ENCODE assay signal across 2 cellular contexts in the genomic region with DNA sequence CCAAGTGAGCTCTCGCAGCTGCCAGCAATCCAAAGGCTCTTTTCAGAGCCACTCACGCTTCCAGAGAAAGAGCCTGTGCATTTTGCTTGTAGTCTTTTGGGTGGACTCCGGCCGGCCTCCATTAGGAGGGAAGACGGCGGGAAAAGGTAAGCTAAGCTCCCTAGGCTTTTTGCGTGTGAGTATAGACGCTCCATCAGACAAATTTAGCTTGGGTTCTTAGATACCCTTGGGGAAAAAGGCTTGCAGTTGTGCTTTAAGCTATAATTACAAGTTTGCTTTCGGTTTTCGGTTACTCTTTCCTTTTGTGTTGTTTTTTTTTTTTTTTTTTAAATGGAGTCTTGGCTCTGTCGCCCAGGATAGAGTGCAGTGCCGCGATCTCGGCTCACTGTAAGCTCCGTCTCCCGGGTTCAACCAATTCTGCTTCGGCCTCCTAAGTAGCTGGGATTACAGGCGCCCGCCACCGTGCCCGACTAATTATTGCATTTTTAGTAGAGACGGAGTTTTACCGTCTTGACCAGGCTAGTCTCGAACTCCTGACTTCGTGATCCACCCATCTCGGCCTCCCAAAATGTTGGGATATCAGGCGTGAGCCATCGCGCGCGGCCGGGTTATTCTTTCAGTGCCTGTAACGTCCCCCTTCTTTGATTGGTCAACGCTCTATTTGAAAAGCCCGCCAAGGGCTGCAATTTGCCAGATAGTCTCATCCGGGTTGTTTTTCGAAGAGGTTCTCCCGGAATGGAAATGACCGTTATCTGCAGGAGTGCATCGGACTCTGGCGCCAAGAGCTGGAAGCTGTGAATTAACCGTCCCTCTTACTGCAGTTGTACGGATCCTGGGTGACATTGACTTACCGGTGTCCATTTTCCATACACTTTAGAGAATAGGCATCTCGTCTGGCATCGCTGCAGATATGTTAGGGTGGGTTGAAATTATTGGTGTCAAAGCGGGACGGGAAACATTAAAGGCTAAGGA.
TF ChIP-seq lines count a peak whose summit lies in the region.

No MANE protein-coding gene starts in this region.

TF ChIP-seq in HEK293, 187 proteins besides CTCF, POLR2A, EP300 and RAD21 (continued from another document and continues in another):
- TF ChIP-seq, protein P1, sequence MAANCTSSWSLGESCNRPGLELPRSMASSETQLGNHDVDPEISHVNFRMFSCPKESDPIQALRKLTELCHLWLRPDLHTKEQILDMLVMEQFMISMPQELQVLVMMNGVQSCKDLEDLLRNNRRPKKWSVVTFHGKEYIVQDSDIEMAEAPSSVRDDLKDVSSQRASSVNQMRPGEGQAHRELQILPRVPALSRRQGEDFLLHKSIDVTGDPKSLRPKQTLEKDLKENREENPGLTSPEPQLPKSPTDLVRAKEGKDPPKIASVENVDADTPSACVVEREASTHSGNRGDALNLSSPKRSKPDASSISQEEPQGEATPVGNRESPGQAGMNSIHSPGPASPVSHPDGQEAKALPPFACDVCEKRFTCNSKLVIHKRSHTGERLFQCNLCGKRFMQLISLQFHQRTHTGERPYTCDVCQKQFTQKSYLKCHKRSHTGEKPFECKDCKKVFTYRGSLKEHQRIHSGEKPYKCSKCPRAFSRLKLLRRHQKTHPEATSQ (tag by site-specific recombination; IDR thresholded peaks at IDR 0.05) = no peak
- TF ChIP-seq ZNF548 (tag by site-specific recombination; IDR thresholded peaks at IDR 0.05) (no peak), ZNF473 (tag by site-specific recombination; IDR thresholded peaks at IDR 0.05) (no peak), ZNF658 (tag by site-specific recombination; IDR thresholded peaks at IDR 0.05) (no peak), ZNF747 (tag by site-specific recombination; IDR thresholded peaks at IDR 0.05) (no peak), TRIM28 (IDR thresholded peaks at IDR 0.05; ENCODE audit: borderline replicate concordance, low read length) (0 out of 2 replicates have a peak, but pooled peaks have one; percentile 41), ZBTB20 (tag by site-specific recombination; IDR thresholded peaks at IDR 0.05) (no peak), ZNF18 (tag by site-specific recombination; IDR thresholded peaks at IDR 0.05) (no peak), ZNF501 (tag by site-specific recombination; IDR thresholded peaks at IDR 0.05) (no peak), ZNF335 (tag by site-specific recombination; conservative IDR thresholded peaks at IDR 0.05) (peak; percentile 87), ZNF140 (tag by site-specific recombination; IDR thresholded peaks at IDR 0.05) (no peak), ZNF677 (tag by site-specific recombination; IDR thresholded peaks at IDR 0.05) (no peak), ZNF596 (tag by site-specific recombination; IDR thresholded peaks at IDR 0.05) (no peak), ZSCAN30 (tag by site-specific recombination; IDR thresholded peaks at IDR 0.05) (peak; percentile 44; the same call in 1 of the 2 replicates), YY1 (tag by site-specific recombination; IDR thresholded peaks at IDR 0.05) (no peak), ZNF785 (tag by site-specific recombination; IDR thresholded peaks at IDR 0.05) (no peak), GLIS2 (tag by site-specific recombination; IDR thresholded peaks at IDR 0.05) (no peak), ZNF561 (tag by site-specific recombination; IDR thresholded peaks at IDR 0.05; ENCODE audit: borderline replicate concordance) (peak; percentile 44; the same call in 1 of the 2 replicates), HOXD13 (CRISPR knock-in tag; IDR thresholded peaks at IDR 0.05; ENCODE audit: borderline replicate concordance) (no peak), SETDB1 (IDR thresholded peaks at IDR 0.05; ENCODE audit: insufficient read length, low read length) (peak; percentile 37), ZNF398 (tag by site-specific recombination; IDR thresholded peaks at IDR 0.05) (no peak), ZNF24 (tag by site-specific recombination; IDR thresholded peaks at IDR 0.05) (peak; percentile 73)
- TF ChIP-seq, protein P2, sequence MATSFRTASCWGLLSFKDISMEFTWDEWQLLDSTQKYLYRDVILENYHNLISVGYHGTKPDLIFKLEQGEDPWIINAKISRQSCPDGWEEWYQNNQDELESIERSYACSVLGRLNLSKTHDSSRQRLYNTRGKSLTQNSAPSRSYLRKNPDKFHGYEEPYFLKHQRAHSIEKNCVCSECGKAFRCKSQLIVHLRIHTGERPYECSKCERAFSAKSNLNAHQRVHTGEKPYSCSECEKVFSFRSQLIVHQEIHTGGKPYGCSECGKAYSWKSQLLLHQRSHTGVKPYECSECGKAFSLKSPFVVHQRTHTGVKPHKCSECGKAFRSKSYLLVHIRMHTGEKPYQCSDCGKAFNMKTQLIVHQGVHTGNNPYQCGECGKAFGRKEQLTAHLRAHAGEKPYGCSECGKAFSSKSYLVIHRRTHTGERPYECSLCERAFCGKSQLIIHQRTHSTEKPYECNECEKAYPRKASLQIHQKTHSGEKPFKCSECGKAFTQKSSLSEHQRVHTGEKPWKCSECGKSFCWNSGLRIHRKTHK (tag by site-specific recombination; IDR thresholded peaks at IDR 0.05) = no peak

TF ChIP-seq in HepG2, 621 proteins besides CTCF, POLR2A, EP300 and RAD21 (continued from another document and continues in another):
- TF ChIP-seq SAFB2 (CRISPR knock-in tag; IDR thresholded peaks at IDR 0.05; ENCODE audit: borderline replicate concordance, low read depth) (0 out of 2 replicates have a peak, but pooled peaks have one; percentile 17), ZNF839 (CRISPR knock-in tag; IDR thresholded peaks at IDR 0.05; ENCODE audit: borderline replicate concordance) (no peak), GMEB2 (CRISPR knock-in tag; IDR thresholded peaks at IDR 0.05; ENCODE audit: low read depth) (no peak), GATAD2A (CRISPR knock-in tag; IDR thresholded peaks at IDR 0.05) (peak; percentile 57), LRRFIP1 (CRISPR knock-in tag; conservative IDR thresholded peaks at IDR 0.05) (no peak), ZFAT (CRISPR knock-in tag; conservative IDR thresholded peaks at IDR 0.05) (no peak; the same call in 1 of the 2 replicates), NCOA2 (CRISPR knock-in tag; IDR thresholded peaks at IDR 0.05) (no peak), ZNF383 (CRISPR knock-in tag; IDR thresholded peaks at IDR 0.05; ENCODE audit: borderline replicate concordance) (no peak), ZNF530 (CRISPR knock-in tag; IDR thresholded peaks at IDR 0.05; ENCODE audit: low read depth) (no peak), NR2F6 (IDR thresholded peaks at IDR 0.05) (no peak), NR2F6 (CRISPR knock-in tag; IDR thresholded peaks at IDR 0.05) (no peak), NAIF1 (CRISPR knock-in tag; IDR thresholded peaks at IDR 0.05; ENCODE audit: borderline replicate concordance) (0 out of 2 replicates have a peak, but pooled peaks have one; percentile 23), GTF3A (CRISPR knock-in tag; conservative IDR thresholded peaks at IDR 0.05) (no peak), PRDM15 (CRISPR knock-in tag; IDR thresholded peaks at IDR 0.05) (peak; percentile 89), HNRNPK (IDR thresholded peaks at IDR 0.05; ENCODE audit: low read depth, low read length, poor library complexity, severe bottlenecking) (no peak), ZBTB42 (CRISPR knock-in tag; IDR thresholded peaks at IDR 0.05) (no peak), SIX4 (CRISPR knock-in tag; IDR thresholded peaks at IDR 0.05) (no peak), ZNF780A (CRISPR knock-in tag; IDR thresholded peaks at IDR 0.05) (peak; percentile 51; the same call in 1 of the 2 replicates), SRSF9 (IDR thresholded peaks at IDR 0.05; ENCODE audit: borderline replicate concordance, insufficient read depth, low read depth, low read length, poor library complexity, severe bottlenecking) (no peak), ZNF367 (CRISPR knock-in tag; IDR thresholded peaks at IDR 0.05; ENCODE audit: borderline replicate concordance) (no peak)
- TF ChIP-seq, protein P3, sequence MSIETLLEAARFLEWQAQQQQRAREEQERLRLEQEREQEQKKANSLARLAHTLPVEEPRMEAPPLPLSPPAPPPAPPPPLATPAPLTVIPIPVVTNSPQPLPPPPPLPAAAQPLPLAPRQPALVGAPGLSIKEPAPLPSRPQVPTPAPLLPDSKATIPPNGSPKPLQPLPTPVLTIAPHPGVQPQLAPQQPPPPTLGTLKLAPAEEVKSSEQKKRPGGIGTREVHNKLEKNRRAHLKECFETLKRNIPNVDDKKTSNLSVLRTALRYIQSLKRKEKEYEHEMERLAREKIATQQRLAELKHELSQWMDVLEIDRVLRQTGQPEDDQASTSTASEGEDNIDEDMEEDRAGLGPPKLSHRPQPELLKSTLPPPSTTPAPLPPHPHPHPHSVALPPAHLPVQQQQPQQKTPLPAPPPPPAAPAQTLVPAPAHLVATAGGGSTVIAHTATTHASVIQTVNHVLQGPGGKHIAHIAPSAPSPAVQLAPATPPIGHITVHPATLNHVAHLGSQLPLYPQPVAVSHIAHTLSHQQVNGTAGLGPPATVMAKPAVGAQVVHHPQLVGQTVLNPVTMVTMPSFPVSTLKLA (IDR thresholded peaks at IDR 0.05) = no peak; the same call in 1 of the 2 replicates
- TF ChIP-seq, protein P4, sequence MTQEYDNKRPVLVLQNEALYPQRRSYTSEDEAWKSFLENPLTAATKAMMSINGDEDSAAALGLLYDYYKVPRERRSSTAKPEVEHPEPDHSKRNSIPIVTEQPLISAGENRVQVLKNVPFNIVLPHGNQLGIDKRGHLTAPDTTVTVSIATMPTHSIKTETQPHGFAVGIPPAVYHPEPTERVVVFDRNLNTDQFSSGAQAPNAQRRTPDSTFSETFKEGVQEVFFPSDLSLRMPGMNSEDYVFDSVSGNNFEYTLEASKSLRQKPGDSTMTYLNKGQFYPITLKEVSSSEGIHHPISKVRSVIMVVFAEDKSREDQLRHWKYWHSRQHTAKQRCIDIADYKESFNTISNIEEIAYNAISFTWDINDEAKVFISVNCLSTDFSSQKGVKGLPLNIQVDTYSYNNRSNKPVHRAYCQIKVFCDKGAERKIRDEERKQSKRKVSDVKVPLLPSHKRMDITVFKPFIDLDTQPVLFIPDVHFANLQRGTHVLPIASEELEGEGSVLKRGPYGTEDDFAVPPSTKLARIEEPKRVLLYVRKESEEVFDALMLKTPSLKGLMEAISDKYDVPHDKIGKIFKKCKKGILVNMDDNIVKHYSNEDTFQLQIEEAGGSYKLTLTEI (CRISPR knock-in tag; conservative IDR thresholded peaks at IDR 0.05) = no peak
- TF ChIP-seq, protein P5, sequence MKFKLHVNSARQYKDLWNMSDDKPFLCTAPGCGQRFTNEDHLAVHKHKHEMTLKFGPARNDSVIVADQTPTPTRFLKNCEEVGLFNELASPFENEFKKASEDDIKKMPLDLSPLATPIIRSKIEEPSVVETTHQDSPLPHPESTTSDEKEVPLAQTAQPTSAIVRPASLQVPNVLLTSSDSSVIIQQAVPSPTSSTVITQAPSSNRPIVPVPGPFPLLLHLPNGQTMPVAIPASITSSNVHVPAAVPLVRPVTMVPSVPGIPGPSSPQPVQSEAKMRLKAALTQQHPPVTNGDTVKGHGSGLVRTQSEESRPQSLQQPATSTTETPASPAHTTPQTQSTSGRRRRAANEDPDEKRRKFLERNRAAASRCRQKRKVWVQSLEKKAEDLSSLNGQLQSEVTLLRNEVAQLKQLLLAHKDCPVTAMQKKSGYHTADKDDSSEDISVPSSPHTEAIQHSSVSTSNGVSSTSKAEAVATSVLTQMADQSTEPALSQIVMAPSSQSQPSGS (CRISPR knock-in tag; IDR thresholded peaks at IDR 0.05) = no peak; the same call in 1 of the 2 replicates
- TF ChIP-seq, protein P6, sequence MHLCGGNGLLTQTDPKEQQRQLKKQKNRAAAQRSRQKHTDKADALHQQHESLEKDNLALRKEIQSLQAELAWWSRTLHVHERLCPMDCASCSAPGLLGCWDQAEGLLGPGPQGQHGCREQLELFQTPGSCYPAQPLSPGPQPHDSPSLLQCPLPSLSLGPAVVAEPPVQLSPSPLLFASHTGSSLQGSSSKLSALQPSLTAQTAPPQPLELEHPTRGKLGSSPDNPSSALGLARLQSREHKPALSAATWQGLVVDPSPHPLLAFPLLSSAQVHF (CRISPR knock-in tag; IDR thresholded peaks at IDR 0.05) = peak; percentile 85; the same call in 1 of the 2 replicates
